ENCODE assay signal across 27 cellular contexts in the genomic region with DNA sequence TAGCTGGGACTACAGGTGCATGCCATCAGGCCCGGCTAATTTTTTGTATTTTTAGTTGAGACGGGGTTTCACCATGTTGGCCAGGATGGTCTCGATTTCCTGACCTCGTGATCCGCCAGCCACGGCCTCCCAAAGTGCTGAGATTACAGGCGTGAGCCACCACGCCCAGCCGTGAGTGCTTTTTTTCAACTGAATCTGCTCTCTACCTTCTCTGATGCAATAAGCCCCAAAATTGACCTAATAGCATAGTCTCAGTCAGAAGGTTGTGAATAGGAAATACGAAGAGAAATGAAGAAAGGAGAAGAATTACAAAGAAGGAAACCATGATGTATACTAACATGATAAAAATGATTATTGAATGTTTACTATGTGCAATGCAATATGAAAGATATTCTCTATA. TPM values are rescaled to one million over a fixed set of nuclear protein-coding genes. Genes with fewer than 3 reads are reported as not detected.
"Had no signal": no experiment of that assay in that cellular context is flagged by ENCODE, and none has a peak within 500 bp of the region (broad histone marks: within the 10 kb centered on the region; RNA-seq: fewer than 3 reads in every experiment).

No MANE protein-coding gene starts in this region.

- H3K4me1 ChIP-seq: esophagus muscularis mucosa, gastroesophageal sphincter, heart right ventricle had no signal

- ATAC-seq: activated naive CD4-positive, alpha-beta T cell treated with anti-CD3 and anti-CD28 coated beads, Interleukin-2, amount 50 U/mL, for 72 hours; activated T-cell treated with anti-CD3 and anti-CD28 coated beads, Interleukin-2, amount 50 U/mL, for 72 hours; effector memory CD8-positive, alpha-beta T cell; gastroesophageal sphincter; heart right ventricle had no signal

- DNase-seq: activated CD4-positive, alpha-beta memory T cell treated with anti-CD3 and anti-CD28 coated beads, Interleukin-2, amount 10 ng/mL, durations not matched to agents 7 days and 5 days; activated CD4-positive, alpha-beta T cell treated with anti-CD3 and anti-CD28 coated beads for 1 hour; activated CD4-positive, alpha-beta T cell treated with anti-CD3 and anti-CD28 coated beads for 4 hours; activated CD4-positive, alpha-beta T cell treated with anti-CD3 and anti-CD28 coated beads, Interleukin-2, amount 10 ng/mL, durations not matched to agents 7 days and 5 days; activated CD4-positive, alpha-beta T cell treated with anti-CD3 and anti-CD28 coated beads, Interleukin-2, amount 50 U/mL, for 4 hours; activated CD8-positive, alpha-beta memory T cell treated with anti-CD3 and anti-CD28 coated beads, Interleukin-2, amount 50 U/mL, for 48 hours; activated gamma-delta T cell; activated naive CD4-positive, alpha-beta T cell; activated naive CD4-positive, alpha-beta T cell treated with anti-CD3 and anti-CD28 coated beads, Interleukin-2, amount 10 ng/mL, durations not matched to agents 7 days and 5 days; activated naive CD8-positive, alpha-beta T cell treated with anti-CD3 and anti-CD28 coated beads, Interleukin-2, amount 10 ng/mL, durations not matched to agents 7 days and 5 days; activated T-cell treated with anti-CD3 and anti-CD28 coated beads for 4 hours; activated T-cell treated with anti-CD3 and anti-CD28 coated beads, Interleukin-2, amount 50 U/mL, for 24 hours; activated T-cell treated with anti-CD3 and anti-CD28 coated beads, Interleukin-2, amount 50 U/mL, for 72 hours; brain microvascular endothelial cell; dorsolateral prefrontal cortex; effector memory CD8-positive, alpha-beta T cell; erythroblast; foreskin melanocyte; heart right ventricle; T-helper 2 cell had no signal

- H3K79me2 ChIP-seq: hepatocyte had no signal

- H3K4me2 ChIP-seq: hepatocyte had no signal

- H3K36me3 ChIP-seq: brain microvascular endothelial cell, esophagus muscularis mucosa, gastroesophageal sphincter, heart right ventricle had no signal

- H2AFZ ChIP-seq: hepatocyte had no signal

- H3K27ac ChIP-seq: brain microvascular endothelial cell, coronary artery, dorsolateral prefrontal cortex, esophagus muscularis mucosa, gastroesophageal sphincter, heart right ventricle, hepatocyte had no signal

- H3K27me3 ChIP-seq: brain microvascular endothelial cell, dorsolateral prefrontal cortex, esophagus muscularis mucosa, gastroesophageal sphincter, hepatocyte had no signal

- H3K4me3 ChIP-seq: coronary artery, dorsolateral prefrontal cortex, esophagus muscularis mucosa, gastroesophageal sphincter, heart right ventricle, hepatocyte had no signal

- H3K9me3 ChIP-seq: esophagus muscularis mucosa, gastroesophageal sphincter, heart right ventricle had no signal

- FAIRE-seq: astrocyte, bronchial epithelial cell had no signal

RNA-seq across cellular contexts. Expression of gene BEND6, which starts 33.2 kb away (rescaled TPM):
- total RNA-seq: activated CD4-positive, alpha-beta memory T cell treated with anti-CD3 and anti-CD28 coated beads, Interleukin-2, amount 10 ng/mL, durations not matched to agents 7 days and 5 days; activated CD4-positive, alpha-beta T cell treated with anti-CD3 and anti-CD28 coated beads, Interleukin-2, amount 10 ng/mL, durations not matched to agents 7 days and 5 days; activated naive CD4-positive, alpha-beta T cell treated with anti-CD3 and anti-CD28 coated beads, Interleukin-2, amount 50 U/mL, for 72 hours; activated naive CD8-positive, alpha-beta T cell treated with anti-CD3 and anti-CD28 coated beads, Interleukin-2, amount 10 ng/mL, durations not matched to agents 7 days and 5 days had no signal
